In the genomic region with DNA sequence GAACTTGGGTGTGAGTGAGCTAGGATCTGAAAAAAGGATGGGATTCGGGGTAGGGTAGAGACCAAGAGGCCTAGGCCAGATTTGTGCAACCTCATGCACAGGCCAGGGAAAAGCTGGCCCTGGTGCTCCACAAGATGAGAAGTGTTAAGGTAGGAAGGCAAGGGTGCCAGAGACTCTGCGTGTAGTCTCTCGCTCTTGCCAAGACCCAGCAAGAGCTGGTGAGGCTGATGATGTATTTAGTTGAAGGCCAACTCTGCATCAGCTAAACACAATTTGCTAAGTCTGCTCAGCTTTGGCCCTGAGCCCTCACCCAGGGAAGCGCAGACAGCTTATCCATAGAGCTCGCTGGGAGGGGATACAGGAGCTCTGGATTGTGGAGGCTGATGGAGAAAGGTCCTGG, we compare ENCODE assay signal across 24 cellular contexts. TPM values are rescaled to one million over a fixed set of nuclear protein-coding genes. Genes with fewer than 3 reads are reported as not detected.
"Had no signal": no experiment of that assay in that cellular context is flagged by ENCODE, and none has a peak within 500 bp of the region (broad histone marks: within the 10 kb centered on the region; RNA-seq: fewer than 3 reads in every experiment).

No MANE protein-coding gene starts in this region.

- H3K4me3 Mint-ChIP-seq: activated naive CD8-positive, alpha-beta T cell; activated T-cell treated with anti-CD3 and anti-CD28 coated beads, Interleukin-2, amount 50 U/mL, for 4 hours; dendritic cell treated with granulocyte-macrophage colony-stimulating factor and Interleukin-4, amounts not matched to agents 40 ng/mL and 50 ng/mL, for 4 days; naive thymus-derived CD4-positive, alpha-beta T cell had no signal

- H3K9me3 ChIP-seq: adrenal gland, ascending aorta, neutrophil, ovary, upper lobe of left lung had no signal

- H3K4me3 ChIP-seq: adrenal gland, ascending aorta, lung, ovary, upper lobe of left lung had no signal

- H3K36me3 Mint-ChIP-seq: activated naive CD8-positive, alpha-beta T cell; naive thymus-derived CD4-positive, alpha-beta T cell had no signal

- H3K4me1 Mint-ChIP-seq: naive thymus-derived CD4-positive, alpha-beta T cell had no signal

- ATAC-seq: activated T-cell treated with anti-CD3 and anti-CD28 coated beads, Interleukin-2, amount 50 U/mL, for 4 hours; left lobe of liver; naive thymus-derived CD4-positive, alpha-beta T cell; stimulated activated naive CD8-positive, alpha-beta T cell treated with anti-CD3 and anti-CD28 coated beads, Interleukin-15, Interleukin-2, amounts not matched to agents 100 U/mL and 50 U/mL, for 24 hours had no signal

- H3K27me3 Mint-ChIP-seq: activated naive CD8-positive, alpha-beta T cell; dendritic cell treated with granulocyte-macrophage colony-stimulating factor and Interleukin-4, amounts not matched to agents 40 ng/mL and 50 ng/mL, for 4 days had no signal

- H3K27me3 ChIP-seq: adrenal gland, ascending aorta, neutrophil, ovary, upper lobe of left lung had no signal

- DNase-seq: activated CD4-positive, alpha-beta T cell treated with anti-CD3 and anti-CD28 coated beads, Interleukin-2, amount 50 U/mL, for 4 hours; activated CD8-positive, alpha-beta memory T cell treated with anti-CD3 and anti-CD28 coated beads for 24 hours; activated CD8-positive, alpha-beta memory T cell treated with anti-CD3 and anti-CD28 coated beads, Interleukin-2, amount 50 U/mL, for 4 hours; activated naive CD4-positive, alpha-beta T cell; activated T-cell treated with anti-CD3 and anti-CD28 coated beads, Interleukin-2, amount 50 U/mL, for 4 hours; effector CD4-positive, alpha-beta T cell; erythroblast; foreskin fibroblast; kidney; naive thymus-derived CD4-positive, alpha-beta T cell; ovary; right cardiac atrium; stimulated activated CD4-positive, alpha-beta T cell treated with anti-CD3 and anti-CD28 coated beads, Interleukin-4, amount 100 ng/mL, for 24 hours; stimulated activated naive CD8-positive, alpha-beta T cell treated with anti-CD3 and anti-CD28 coated beads, Interleukin-15, Interleukin-2, amounts not matched to agents 100 U/mL and 50 U/mL, for 24 hours; T-helper 1 cell; upper lobe of left lung had no signal

- H3K9me3 Mint-ChIP-seq: activated T-cell treated with anti-CD3 and anti-CD28 coated beads, Interleukin-2, amount 50 U/mL, for 4 hours; activated T-helper 2 cell treated with anti-CD3 and anti-CD28 coated beads, Interferon-gamma antibody, Interleukin-2, Interleukin-4, amounts not matched to agents 10 μg/mL and 5 μg/mL and 100 μg/mL, durations not matched to agents 14 hours and 24 hours and 36 hours; dendritic cell treated with granulocyte-macrophage colony-stimulating factor and Interleukin-4, amounts not matched to agents 40 ng/mL and 50 ng/mL, for 4 days had no signal

- H3K36me3 ChIP-seq: adrenal gland, ascending aorta, neutrophil, ovary, upper lobe of left lung had no signal

- H3K4me1 ChIP-seq: adrenal gland had no signal

- H3K27ac ChIP-seq: adrenal gland, ascending aorta, neutrophil, ovary, upper lobe of left lung had no signal

- H3K27ac Mint-ChIP-seq: activated naive CD8-positive, alpha-beta T cell; activated T-helper 2 cell treated with anti-CD3 and anti-CD28 coated beads, Interferon-gamma antibody, Interleukin-2, Interleukin-4, amounts not matched to agents 10 μg/mL and 5 μg/mL and 100 μg/mL, durations not matched to agents 14 hours and 24 hours and 36 hours; dendritic cell treated with granulocyte-macrophage colony-stimulating factor and Interleukin-4, amounts not matched to agents 40 ng/mL and 50 ng/mL, for 4 days; naive thymus-derived CD4-positive, alpha-beta T cell had no signal

RNA-seq across cellular contexts. Expression of gene SOX13, which starts 26.6 kb away (rescaled TPM):
- polyA plus RNA-seq: naive thymus-derived CD4-positive, alpha-beta T cell had no signal
